Comparison of ENCODE assay signal across 16 cellular contexts in genomic region chr11:36228689-36229088, GRCh38.
"Had no signal": no experiment of that assay in that cellular context is flagged by ENCODE, and none has a peak within 500 bp of the region (broad histone marks: within the 10 kb centered on the region; RNA-seq: fewer than 3 reads in every experiment).

No MANE protein-coding gene starts in this region.

- H3K27ac ChIP-seq: gastroesophageal sphincter, suprapubic skin, upper lobe of right lung, vagina had no signal

- H3K4me3 ChIP-seq: gastroesophageal sphincter, suprapubic skin, tibial nerve, upper lobe of right lung, vagina had no signal

- DNase-seq: cortex of kidney; effector memory CD4-positive, alpha-beta T cell; immature natural killer cell; kidney glomerular epithelial cell; mammary epithelial cell; naive thymus-derived CD4-positive, alpha-beta T cell; posterior cingulate gyrus; right cardiac atrium; stimulated activated CD4-positive, alpha-beta T cell treated with anti-CD3 and anti-CD28 coated beads, Interleukin-4, amount 100 ng/mL, for 1 hour; stimulated activated CD8-positive, alpha-beta memory T cell treated with anti-CD3 and anti-CD28 coated beads, Interleukin-4, amount 100 ng/mL, for 48 hours; stimulated activated naive CD8-positive, alpha-beta T cell treated with anti-CD3 and anti-CD28 coated beads, Interleukin-15, Interleukin-2, amounts not matched to agents 100 U/mL and 50 U/mL, for 24 hours; upper lobe of right lung had no signal

- H3K36me3 ChIP-seq: gastroesophageal sphincter, upper lobe of right lung, vagina had no signal

- H3K4me1 ChIP-seq: upper lobe of right lung had no signal

- H3K27me3 ChIP-seq: gastroesophageal sphincter, suprapubic skin, tibial nerve, upper lobe of right lung, vagina had no signal

- H3K9me3 ChIP-seq: gastroesophageal sphincter, suprapubic skin, tibial nerve, upper lobe of right lung, vagina had no signal
